Comparison of ENCODE assay signal across 15 cellular contexts in the genomic region with DNA sequence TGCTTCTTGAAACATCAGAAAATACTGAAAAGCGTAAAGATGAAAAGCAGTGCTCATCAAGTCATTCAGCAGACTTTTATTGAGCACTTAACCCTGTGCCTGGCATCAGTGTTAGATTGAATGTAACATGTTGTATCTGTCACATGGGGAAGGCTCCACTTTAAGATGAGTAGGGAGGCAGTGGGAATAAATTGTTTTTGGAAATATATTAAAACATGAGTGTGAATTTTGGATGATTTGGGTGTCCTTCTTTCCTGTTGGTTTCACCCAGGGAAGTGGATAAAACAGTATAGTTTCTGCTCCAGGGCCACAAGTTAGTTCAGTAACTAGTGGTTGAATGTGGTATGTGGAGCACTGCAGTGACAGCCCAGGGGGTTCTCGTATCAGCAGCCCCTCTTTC.
"Had no signal": no experiment of that assay in that cellular context is flagged by ENCODE, and none has a peak within 500 bp of the region (broad histone marks: within the 10 kb centered on the region; RNA-seq: fewer than 3 reads in every experiment).

No MANE protein-coding gene starts in this region.

- H3K4me3 Mint-ChIP-seq: activated naive CD8-positive, alpha-beta T cell; activated T-helper 1 cell treated with anti-CD3 and anti-CD28 coated beads, Interleukin-12 subunit alpha, Interleukin-12 subunit beta, Interleukin-2, Interleukin-4 antibody, amounts not matched to agents 30 ng/mL and 10 ng/mL and 1 ng/mL, durations not matched to agents 14 hours and 24 hours and 36 hours; central memory CD8-positive, alpha-beta T cell; immature natural killer cell; natural killer cell; stimulated activated naive B cell treated with anti-CD40 and anti-IgM and Interleukin-4, amounts not matched to agents 10 μg/mL and 1 μg/mL and 100 μg/mL, for 72 hours; T-helper 2 cell treated with Interferon-gamma antibody and Interleukin-4, amounts not matched to agents 5 μg/mL and 100 μg/mL, for 36 hours had no signal

- H3K4me3 ChIP-seq: coronary artery, spleen, transverse colon had no signal

- FAIRE-seq: frontal cortex, TTC549 had no signal

- H3K36me3 Mint-ChIP-seq: activated naive CD8-positive, alpha-beta T cell; immature natural killer cell; natural killer cell; stimulated activated naive B cell treated with anti-CD40 and anti-IgM and Interleukin-4, amounts not matched to agents 10 μg/mL and 1 μg/mL and 100 μg/mL, for 72 hours had no signal

- H3K36me3 ChIP-seq: spleen had no signal

- H3K27ac ChIP-seq: parathyroid adenoma, spleen, transverse colon had no signal

- H3K9me3 Mint-ChIP-seq: activated T-helper 1 cell treated with anti-CD3 and anti-CD28 coated beads, Interleukin-12 subunit alpha, Interleukin-12 subunit beta, Interleukin-2, Interleukin-4 antibody, amounts not matched to agents 30 ng/mL and 10 ng/mL and 1 ng/mL, durations not matched to agents 14 hours and 24 hours and 36 hours; central memory CD8-positive, alpha-beta T cell; immature natural killer cell; natural killer cell; stimulated activated naive B cell treated with anti-CD40 and anti-IgM and Interleukin-4, amounts not matched to agents 10 μg/mL and 1 μg/mL and 100 μg/mL, for 72 hours; T-helper 2 cell treated with Interferon-gamma antibody and Interleukin-4, amounts not matched to agents 5 μg/mL and 100 μg/mL, for 36 hours had no signal

- H3K27ac Mint-ChIP-seq: activated naive CD8-positive, alpha-beta T cell; activated T-helper 1 cell treated with anti-CD3 and anti-CD28 coated beads, Interleukin-12 subunit alpha, Interleukin-12 subunit beta, Interleukin-2, Interleukin-4 antibody, amounts not matched to agents 30 ng/mL and 10 ng/mL and 1 ng/mL, durations not matched to agents 14 hours and 24 hours and 36 hours; immature natural killer cell; stimulated activated naive B cell treated with anti-CD40 and anti-IgM and Interleukin-4, amounts not matched to agents 10 μg/mL and 1 μg/mL and 100 μg/mL, for 72 hours; T-helper 2 cell treated with Interferon-gamma antibody and Interleukin-4, amounts not matched to agents 5 μg/mL and 100 μg/mL, for 36 hours had no signal

- H3K27me3 Mint-ChIP-seq: stimulated activated naive B cell treated with anti-CD40 and anti-IgM and Interleukin-4, amounts not matched to agents 10 μg/mL and 1 μg/mL and 100 μg/mL, for 72 hours had no signal

- H3K9me3 ChIP-seq: spleen, transverse colon had no signal

- DNase-seq: activated CD4-positive, alpha-beta T cell treated with anti-CD3 and anti-CD28 coated beads, Interleukin-2, amount 50 U/mL, for 4 hours; activated T-cell treated with anti-CD3 and anti-CD28 coated beads for 4 hours; immature natural killer cell; natural killer cell; spleen; stimulated activated naive B cell treated with anti-CD40 and anti-IgM and Interleukin-4, amounts not matched to agents 10 μg/mL and 1 μg/mL and 100 μg/mL, for 72 hours; transverse colon had no signal

- ATAC-seq: natural killer cell; stimulated activated naive B cell treated with anti-CD40 and anti-IgM and Interleukin-4, amounts not matched to agents 10 μg/mL and 1 μg/mL and 100 μg/mL, for 72 hours had no signal

- H3K27me3 ChIP-seq: spleen, transverse colon had no signal
